15 cellular contexts compared by ENCODE assay signal in genomic region chr5:159936686-159937329, GRCh38. TPM values are rescaled to one million over a fixed set of nuclear protein-coding genes. Genes with fewer than 3 reads are reported as not detected.
DNase-seq lines count a peak whose midpoint lies in the region; ATAC-seq and TF ChIP-seq lines count a peak whose summit lies in the region.
"Had no signal": no experiment of that assay in that cellular context is flagged by ENCODE, and none has a peak within 500 bp of the region (broad histone marks: within the 10 kb centered on the region; RNA-seq: fewer than 3 reads in every experiment).

No MANE protein-coding gene starts in this region.

- no peak overlapping the region for H2BK5ac ChIP-seq in IMR-90 (ENCODE audit: low read depth, low read length, poor library complexity, severe bottlenecking)

- no peak overlapping the region for H2AK9ac ChIP-seq in IMR-90 (replicated peaks; ENCODE audit: low read depth, low read length, poor library complexity)

- H3K4me2 ChIP-seq in IMR-90 (ENCODE audit: low read depth, low read length) (no peak overlapping the region), osteoblast (ENCODE audit: insufficient read depth, low read length) (no peak overlapping the region)

- H3K27me3 ChIP-seq in IMR-90 (ENCODE audit: control insufficient read depth, insufficient read depth, low read length) (no peaks in the 10 kb centered on the region; the same call in 1 of the 2 replicates), gastrocnemius medialis (no peaks in the 10 kb centered on the region), osteoblast (ENCODE audit: insufficient read depth, low read length) (no peaks in the 10 kb centered on the region)

- TF ChIP-seq POLR2A in IMR-90 (IDR thresholded peaks at IDR 0.05; ENCODE audit: low read depth, low read length) (no peak), gastrocnemius medialis (IDR thresholded peaks at IDR 0.05) (no peak)

- in situ Hi-C loops in IMR-90 (cut with MboI; ENCODE audit: low sequenced_read_pairs) = no loop called here
- in situ Hi-C loops in gastrocnemius medialis (cut with MboI; ENCODE audit: low sequenced_read_pairs in 4 of 4) = loop anchor here in 1 of 4 donors (25.0 kb wide), 1 partner anchor 400 kb away; no protein-coding TSS in a partner anchor

- H2AK5ac ChIP-seq in IMR-90 (ENCODE audit: low read depth, low read length) = no peak overlapping the region

- H2AFZ ChIP-seq in IMR-90 (replicated peaks; ENCODE audit: low read length, poor library complexity) (no peak overlapping the region), osteoblast (ENCODE audit: low read length) (no peak overlapping the region)

- intact Hi-C loops in IMR-90 (cut with micrococcal nuclease) (no loop called here), gastrocnemius medialis (cut with DNase I; ENCODE audit: low total_unique reads) (no loop called here)

- CTCF ChIA-PET in IMR-90 (lab: Yijun Ruan, JAX) = interaction anchor here (0.7 to 1.0 kb wide), 3 partner anchors 12 to 42 kb away, joined by 3 read pairs; no protein-coding TSS in a partner anchor

- no peaks in the 10 kb centered on the region for H3K79me2 ChIP-seq in osteoblast (ENCODE audit: insufficient read depth, low read length)

- no peak overlapping the region for H2BK15ac ChIP-seq in IMR-90 (ENCODE audit: low read depth, low read length)

- BruUV-seq in IMR-90 (replicated peaks; lab: Mats Ljungman, UMichigan) = no TSS peak

- ATAC-seq in IMR-90 (ENCODE audit: low read depth) (no peak), gastrocnemius medialis (peak; percentile 41 to 82), HG02885 (IDR thresholded peaks at IDR 0.05; ENCODE audit: poor library complexity, unreplicated experiment) (no peak)
- ATAC-seq: left lobe of liver had no signal

- dilution Hi-C loops in IMR-90 (cut with HindIII; ENCODE audit: low sequenced_read_pairs, unreplicated experiment) = no loop called here

- no peak for TF ChIP-seq RAD21 in IMR-90 (IDR thresholded peaks at IDR 0.05; ENCODE audit: low read length)

- no peak overlapping the region for H3K4ac ChIP-seq in IMR-90 (ENCODE audit: low read depth, low read length)

- H4K91ac ChIP-seq in IMR-90 (ENCODE audit: insufficient read depth, low read depth, low read length) = no peak overlapping the region

- H4K20me1 ChIP-seq in IMR-90 (ENCODE audit: insufficient read depth, low read length) (no peaks in the 10 kb centered on the region), osteoblast (ENCODE audit: insufficient read depth, low read length) (no peaks in the 10 kb centered on the region)

- no peak overlapping the region for H3K23ac ChIP-seq in IMR-90 (ENCODE audit: low read depth, low read length)

- no peak overlapping the region for H4K8ac ChIP-seq in IMR-90 (ENCODE audit: low read depth in 2 of 2, low read length in 2 of 2)

- H4K5ac ChIP-seq in IMR-90 (ENCODE audit: low read depth, low read length) = no peak overlapping the region

- no peak overlapping the region for H2BK20ac ChIP-seq in IMR-90 (ENCODE audit: low read depth, low read length)

- H3K18ac ChIP-seq in IMR-90 (ENCODE audit: low read depth, low read length) = no peak overlapping the region

- H3K27ac ChIP-seq in IMR-90 (ENCODE audit: insufficient read depth, low read length) = no peak overlapping the region
- peak overlapping the region in 1 of 4 donors; percentile 26 for H3K27ac ChIP-seq in gastrocnemius medialis
- no peak overlapping the region for H3K27ac ChIP-seq in osteoblast (ENCODE audit: low read depth, low read length)

- H3K4me1 ChIP-seq in IMR-90 (ENCODE audit: control insufficient read depth, insufficient read depth, low read length) (no peaks in the 10 kb centered on the region), gastrocnemius medialis (no peaks in the 10 kb centered on the region), osteoblast (ENCODE audit: insufficient read depth, low read length) (no peaks in the 10 kb centered on the region)

- no peak overlapping the region for H3K9ac ChIP-seq in IMR-90 (ENCODE audit: low read depth, low read length)

- H3K56ac ChIP-seq in IMR-90 (ENCODE audit: extremely low read depth, insufficient read depth, low read length) = no peak overlapping the region

- DNase-seq in IMR-90 (peak; percentile 15), amniotic epithelial cell (ENCODE audit: low read depth) (peak; percentile 72), fibroblast of pulmonary artery (ENCODE audit: low read depth) (peak; percentile 33), gastrocnemius medialis (no peak), NCI-H1436 treated with DMSO at 0.1 percent for 48 hours (lab: John Stamatoyannopoulos, UW) (no peak), osteoblast (ENCODE audit: insufficient read length, low spot score, missing footprints) (no peak), amniotic stem cell (lab: John Stamatoyannopoulos, UW) (no peak)
- DNase-seq: activated CD4-positive, alpha-beta T cell treated with anti-CD3 and anti-CD28 coated beads, Interleukin-2, amount 10 ng/mL, durations not matched to agents 7 days and 5 days; Calu3; NCI-H2107; NCI-H526 treated with DMSO at 0.1 percent for 48 hours; nucleus accumbens; stimulated activated CD4-positive, alpha-beta T cell treated with anti-CD3 and anti-CD28 coated beads, Interleukin-2, amount 100 ng/mL, for 48 hours had no signal

- H3K9me1 ChIP-seq in IMR-90 (ENCODE audit: insufficient read depth, low read length) = no peaks in the 10 kb centered on the region; the same call in 1 of the 2 replicates

- H2BK120ac ChIP-seq in IMR-90 (ENCODE audit: low read depth, low read length) = no peak overlapping the region

- WGBS in IMR-90 (ENCODE audit: extremely low coverage in 2 of 2, insufficient read length in 1 of 2), 2 experiments = 83% methylated on average over 1 of the region's 6 CpGs; no CpG with 5 or more reads in 1 of the 2 experiments

- H3K4me3 ChIP-seq in IMR-90 (ENCODE audit: insufficient read depth, low read depth, low read length) (no peak overlapping the region), fibroblast of pulmonary artery (replicated peaks; ENCODE audit: low read depth, low read length) (no peak overlapping the region), gastrocnemius medialis (no peak overlapping the region), osteoblast (ENCODE audit: insufficient read depth, low read length) (no peak overlapping the region)

- no peaks in the 10 kb centered on the region for H3K79me1 ChIP-seq in IMR-90 (ENCODE audit: low read depth in 1 of 2, low read length in 2 of 2)

- TF ChIP-seq CTCF in IMR-90 (conservative IDR thresholded peaks at IDR 0.05; ENCODE audit: low read depth, low read length) (no peak), fibroblast of pulmonary artery (IDR thresholded peaks at IDR 0.05; ENCODE audit: low read length, missing control alignments) (no peak), gastrocnemius medialis (IDR thresholded peaks at IDR 0.05 in 4 of 5, conservative IDR thresholded peaks at IDR 0.05 in 1 of 5) (no peak), osteoblast (IDR thresholded peaks at IDR 0.05; ENCODE audit: extremely low read depth, low read depth, low read length) (no peak)

- no peak overlapping the region for H3K14ac ChIP-seq in IMR-90 (replicated peaks; ENCODE audit: low read depth, low read length)

- POLR2A ChIA-PET in IMR-90 (lab: Charles Lee; ENCODE audit: unreplicated experiment) = no interaction called here

- no peaks in the 10 kb centered on the region for H3K9me3 ChIP-seq in IMR-90 (ENCODE audit: control insufficient read depth, insufficient read depth, low read length)
- H3K9me3 ChIP-seq in gastrocnemius medialis = no peaks in the 10 kb centered on the region
- H3K9me3 ChIP-seq in osteoblast (ENCODE audit: low read depth, low read length) = no peaks in the 10 kb centered on the region

- no peaks in the 10 kb centered on the region for H3K36me3 ChIP-seq in IMR-90 (ENCODE audit: control insufficient read depth, insufficient read depth, low read length)
- no peaks in the 10 kb centered on the region for H3K36me3 ChIP-seq in gastrocnemius medialis
- H3K36me3 ChIP-seq in osteoblast (ENCODE audit: insufficient read depth, low read length) = no peaks in the 10 kb centered on the region

TF ChIP-seq in IMR-90, 13 proteins besides CTCF, POLR2A, EP300 and RAD21 (continues in another document):
- TF ChIP-seq MXI1 (IDR thresholded peaks at IDR 0.05; ENCODE audit: borderline replicate concordance, low read depth, low read length) = no peak
- TF ChIP-seq CHD1 (IDR thresholded peaks at IDR 0.05; ENCODE audit: low read depth, low read length) = no peak
- no peak for TF ChIP-seq BHLHE40 (IDR thresholded peaks at IDR 0.05; ENCODE audit: low read depth, low read length)
- TF ChIP-seq CEBPB (IDR thresholded peaks at IDR 0.05; ENCODE audit: low read depth, low read length) = no peak
- no peak for TF ChIP-seq MAZ (IDR thresholded peaks at IDR 0.05; ENCODE audit: borderline replicate concordance, low read depth, low read length)
- no peak for TF ChIP-seq FOS (IDR thresholded peaks at IDR 0.05; ENCODE audit: low read depth, low read length)
- TF ChIP-seq SMC3 (IDR thresholded peaks at IDR 0.05; ENCODE audit: low read depth, low read length) = no peak
- TF ChIP-seq MAFK (IDR thresholded peaks at IDR 0.05; ENCODE audit: low read depth, low read length) = no peak
- TF ChIP-seq ELK1 (IDR thresholded peaks at IDR 0.05; ENCODE audit: borderline replicate concordance, low read depth, low read length) = no peak
- no peak for TF ChIP-seq USF2 (IDR thresholded peaks at IDR 0.05; ENCODE audit: low read depth, low read length)
- TF ChIP-seq RCOR1 (IDR thresholded peaks at IDR 0.05; ENCODE audit: insufficient replicate concordance, low read length) = no peak

RNA-seq across cellular contexts. Expression of gene ADRA1B, which starts 20.5 kb away (rescaled TPM):
- total RNA-seq in IMR-90 (2012; rRNA removed) = 0.18 and 0.56 TPM in 2 replicates
- 1.5 and 1.6 TPM in 2 replicates for polyA plus RNA-seq in IMR-90 (2012; rRNA removed)
- polyA plus RNA-seq in IMR-90 (2012; cell fraction: cytosol; rRNA removed) = 0.76 and 1.5 TPM in 2 replicates
- 0.54 and 1.4 TPM in 2 replicates for polyA plus RNA-seq in IMR-90 (2012; cell fraction: nucleus; rRNA removed; ENCODE audit: low replicate concordance)
- 1 to 10 TPM in 2 of 4 donors, under 1 TPM in 2; 0.61 to 1.9 (median 0.94) TPM for total RNA-seq in gastrocnemius medialis
- total RNA-seq in osteoblast = 0.29 and 0.36 TPM in 2 replicates
- total RNA-seq: activated CD4-positive, alpha-beta T cell treated with anti-CD3 and anti-CD28 coated beads, Interleukin-2, amount 10 ng/mL, durations not matched to agents 7 days and 5 days had no signal

Comparison
In these comparisons a context has a peak if more than half of its experiments do, and no peak if none do; other contexts are left out.
1. ATAC-seq: peak in gastrocnemius medialis (2 of 2); none in IMR-90 (single experiment) and HG02885 (single experiment).
2. DNase-seq: peak in IMR-90 (single experiment), amniotic epithelial cell (single experiment) and fibroblast of pulmonary artery (single experiment); none in gastrocnemius medialis (0 of 2), NCI-H1436 treated with DMSO at 0.1 percent for 48 hours (single experiment), osteoblast (single experiment) and amniotic stem cell (single experiment).